ENCODE assay signal across 32 cellular contexts in genomic region chr15:92400573-92400972, GRCh38. TPM values are rescaled to one million over a fixed set of nuclear protein-coding genes. Genes with fewer than 3 reads are reported as not detected.
"Had no signal": no experiment of that assay in that cellular context is flagged by ENCODE, and none has a peak within 500 bp of the region (broad histone marks: within the 10 kb centered on the region; RNA-seq: fewer than 3 reads in every experiment).

No MANE protein-coding gene starts in this region.

- H3K27ac ChIP-seq: colonic mucosa, esophagus muscularis mucosa, foreskin keratinocyte, heart right ventricle, lower lobe of right lung, neutrophil, parathyroid adenoma, testis, tibial nerve, upper lobe of left lung had no signal

- DNase-seq: colonic mucosa; dermis blood vessel endothelial cell; effector memory CD4-positive, alpha-beta T cell; foreskin keratinocyte; glutamatergic neuron; heart right ventricle; hippocampal formation; immature natural killer cell; kidney glomerular epithelial cell; left colon; left ventricle myocardium superior; lower lobe of right lung; mucosa of descending colon; naive thymus-derived CD4-positive, alpha-beta T cell; stimulated activated CD4-positive, alpha-beta T cell treated with anti-CD3 and anti-CD28 coated beads, Interleukin-2, amount 100 ng/mL, for 24 hours; stimulated activated CD4-positive, alpha-beta T cell treated with anti-CD3 and anti-CD28 coated beads, Interleukin-4, amount 100 ng/mL, for 24 hours; stimulated activated naive CD8-positive, alpha-beta T cell treated with anti-CD3 and anti-CD28 coated beads, Interleukin-15, Interleukin-2, amounts not matched to agents 100 U/mL and 50 U/mL, for 24 hours; substantia nigra; testis had no signal

- H3K79me2 ChIP-seq: parathyroid adenoma had no signal

- H3K36me3 ChIP-seq: colonic mucosa, esophagus muscularis mucosa, heart right ventricle, lower lobe of right lung, neutrophil, tibial nerve, upper lobe of left lung had no signal

- H3K27me3 ChIP-seq: testis had no signal

- H3K27ac Mint-ChIP-seq: immature natural killer cell; mesothelial cell of epicardium; naive thymus-derived CD4-positive, alpha-beta T cell; nephron; progenitor cell of endocrine pancreas; stimulated activated effector memory CD8-positive, alpha-beta T cell treated with anti-CD3 and anti-CD28 coated beads, Interleukin-12 subunit alpha, Interleukin-12 subunit beta, amount 100 ng/mL, for 72 hours had no signal

- H3K36me3 Mint-ChIP-seq: immature natural killer cell; naive thymus-derived CD4-positive, alpha-beta T cell had no signal

- ATAC-seq: foreskin keratinocyte; heart right ventricle; left colon; left ventricle myocardium superior; lower lobe of right lung; mucosa of descending colon; naive thymus-derived CD4-positive, alpha-beta T cell; sciatic nerve; stimulated activated effector memory CD8-positive, alpha-beta T cell treated with anti-CD3 and anti-CD28 coated beads, Interleukin-12 subunit alpha, Interleukin-12 subunit beta, amount 100 ng/mL, for 72 hours; stimulated activated naive CD8-positive, alpha-beta T cell treated with anti-CD3 and anti-CD28 coated beads, Interleukin-15, Interleukin-2, amounts not matched to agents 100 U/mL and 50 U/mL, for 24 hours had no signal

- H2AFZ ChIP-seq: parathyroid adenoma had no signal

- H3K4me1 Mint-ChIP-seq: central memory CD8-positive, alpha-beta T cell; immature natural killer cell; stimulated activated effector memory CD8-positive, alpha-beta T cell treated with anti-CD3 and anti-CD28 coated beads, Interleukin-12 subunit alpha, Interleukin-12 subunit beta, amount 100 ng/mL, for 72 hours had no signal

- H3K4me3 ChIP-seq: colonic mucosa, esophagus muscularis mucosa, heart right ventricle, lower lobe of right lung, mucosa of descending colon, testis, tibial nerve, upper lobe of left lung had no signal

- H3K9me3 Mint-ChIP-seq: central memory CD8-positive, alpha-beta T cell; mesothelial cell of epicardium; nephron; stimulated activated effector memory CD8-positive, alpha-beta T cell treated with anti-CD3 and anti-CD28 coated beads, Interleukin-12 subunit alpha, Interleukin-12 subunit beta, amount 100 ng/mL, for 72 hours had no signal

- H3K4me1 ChIP-seq: colonic mucosa, esophagus muscularis mucosa, foreskin keratinocyte, lower lobe of right lung, parathyroid adenoma, testis, tibial nerve, upper lobe of left lung had no signal

- H3K4me3 Mint-ChIP-seq: central memory CD8-positive, alpha-beta T cell; immature natural killer cell; mesothelial cell of epicardium; nephron; stimulated activated effector memory CD8-positive, alpha-beta T cell treated with anti-CD3 and anti-CD28 coated beads, Interleukin-12 subunit alpha, Interleukin-12 subunit beta, amount 100 ng/mL, for 72 hours had no signal

- H3K9me3 ChIP-seq: colonic mucosa, esophagus muscularis mucosa, heart right ventricle, lower lobe of right lung, mucosa of descending colon, neutrophil, testis, tibial nerve, upper lobe of left lung had no signal

- H3K9ac ChIP-seq: parathyroid adenoma had no signal

- H3K27me3 Mint-ChIP-seq: progenitor cell of endocrine pancreas had no signal

RNA-seq across cellular contexts. Expression of gene ST8SIA2, which starts 6.9 kb away (rescaled TPM):
- total RNA-seq: lower lobe of right lung; naive thymus-derived CD4-positive, alpha-beta T cell; omental fat pad; sciatic nerve; tibial nerve had no signal
- polyA plus RNA-seq: fibroblast of lung; immature natural killer cell; naive thymus-derived CD4-positive, alpha-beta T cell had no signal
